ENCODE assay signal across 14 cellular contexts in the genomic region with DNA sequence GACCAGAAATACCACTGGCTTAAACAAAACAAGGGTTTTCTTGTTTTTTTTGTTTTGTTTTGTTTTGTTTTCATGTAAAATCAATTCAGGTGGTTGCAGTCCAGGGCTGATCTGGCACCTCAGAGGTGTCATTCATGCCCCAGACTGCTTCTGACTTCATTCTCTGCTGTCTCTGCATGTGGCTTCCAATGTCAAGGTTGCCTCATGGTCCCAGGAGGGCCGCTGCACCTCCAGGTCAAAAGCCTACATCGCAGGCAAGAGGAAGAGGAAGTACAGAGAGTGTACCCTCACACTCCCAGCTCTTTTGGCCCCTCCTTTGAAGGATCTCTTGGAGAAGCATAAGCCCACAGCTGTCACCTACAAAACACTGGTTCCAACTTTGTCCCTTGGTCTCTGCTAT. TPM values are rescaled to one million over a fixed set of nuclear protein-coding genes. Genes with fewer than 3 reads are reported as not detected.
DNase-seq lines count a peak whose midpoint lies in the region; ATAC-seq and TF ChIP-seq lines count a peak whose summit lies in the region.
"Had no signal": no experiment of that assay in that cellular context is flagged by ENCODE, and none has a peak within 500 bp of the region (broad histone marks: within the 10 kb centered on the region; RNA-seq: fewer than 3 reads in every experiment).

No MANE protein-coding gene starts in this region.

- H3K23ac ChIP-seq in H9 (ENCODE audit: insufficient read length, low read depth, low read length) = peak overlapping the region; percentile 85

- no peaks in the 10 kb centered on the region for H3K79me1 ChIP-seq in H9 (ENCODE audit: insufficient read depth, low read depth, low read length, poor library complexity, severe bottlenecking)

- no peak overlapping the region for H2BK5ac ChIP-seq in H9 (ENCODE audit: insufficient read length, low read length)

- intact Hi-C loops in CD4-positive, alpha-beta T cell (cut with DNase I, micrococcal nuclease) = loop anchor here (5.0 to 10.0 kb wide), 5 partner anchors 42 to 1533 kb away; a partner anchor contains a TSS
- intact Hi-C loops in Calu3 (cut with micrococcal nuclease; ENCODE audit: unreplicated experiment) = no loop called here

- TF ChIP-seq CTCF in CD4-positive, alpha-beta T cell (IDR thresholded peaks at IDR 0.05) = no peak
- no peak for TF ChIP-seq CTCF in H9 (conservative IDR thresholded peaks at IDR 0.05)
- TF ChIP-seq CTCF in SU-DHL-6 (IDR thresholded peaks at IDR 0.05; ENCODE audit: insufficient read depth, low read length, poor library complexity, severe bottlenecking) = no peak
- no peak for TF ChIP-seq CTCF in Calu3 (IDR thresholded peaks at IDR 0.05; ENCODE audit: unreplicated experiment)

- H3K9ac ChIP-seq in H9 (ENCODE audit: extremely low read depth, insufficient read length, low read length) = no peak overlapping the region
- H3K9ac ChIP-seq in SU-DHL-6 (ENCODE audit: low read length) = no peak overlapping the region

- peak overlapping the region; percentile 12 for H2BK20ac ChIP-seq in H9 (ENCODE audit: low read depth, low read length, poor library complexity, severe bottlenecking)

- H3T11ph ChIP-seq in H9 (ENCODE audit: low read length) = no peak overlapping the region

- H3K27ac ChIP-seq in CD4-positive, alpha-beta T cell (ENCODE audit: low read depth, low read length) = no peak overlapping the region
- H3K27ac ChIP-seq in H9 (ENCODE audit: insufficient read length, low read depth, low read length) (no peak overlapping the region), SU-DHL-6 (ENCODE audit: low read depth, low read length) (no peak overlapping the region)

- no peak overlapping the region for H2AK5ac ChIP-seq in H9 (ENCODE audit: insufficient read length, low read length)

- H2BK120ac ChIP-seq in H9 (ENCODE audit: low read depth, low read length, poor library complexity, severe bottlenecking) = no peak overlapping the region

- CTCF ChIA-PET in CD4-positive, alpha-beta T cell (lab: Charles Lee) = interaction anchor here (1.6 kb wide), 1 partner anchor 59 kb away, joined by 5 read pairs; no protein-coding TSS in a partner anchor
- CTCF ChIA-PET in Calu3 (lab: Charles Lee) = no interaction called here

- H3K4me2 ChIP-seq in H9 (ENCODE audit: insufficient read depth, insufficient read length, low read length) (no peak overlapping the region), SU-DHL-6 (ENCODE audit: low read depth, low read length, poor library complexity, severe bottlenecking) (no peak overlapping the region)

- H4K20me1 ChIP-seq in H9 (ENCODE audit: control insufficient read depth, insufficient read depth, insufficient read length) (no peaks in the 10 kb centered on the region), SU-DHL-6 (ENCODE audit: low read depth, low read length) (no peaks in the 10 kb centered on the region)

- H3K36me3 Mint-ChIP-seq in CD4-positive, alpha-beta T cell (ENCODE audit: low read depth) = peaks cover 35% of the 10 kb centered on the region
- H3K36me3 Mint-ChIP-seq in H9 (ENCODE audit: insufficient read depth in 1 of 3, low read depth in 3 of 3) (no peaks in the 10 kb centered on the region), immature natural killer cell (peaks cover 13 to 16% (median 13%) of the 10 kb centered on the region in 3 donors), Calu3 (ENCODE audit: insufficient read depth, unreplicated experiment) (peaks cover 9% of the 10 kb centered on the region)

- H3K4me1 Mint-ChIP-seq in CD4-positive, alpha-beta T cell (ENCODE audit: low read depth) = peaks cover 41% of the 10 kb centered on the region
- peaks cover 18 to 25% of the 10 kb centered on the region in 2 experiments for H3K4me1 Mint-ChIP-seq in H9
- H3K4me1 Mint-ChIP-seq in immature natural killer cell = peaks cover 47 to 56% of the 10 kb centered on the region in 2 donors
- peaks cover 4% of the 10 kb centered on the region for H3K4me1 Mint-ChIP-seq in Calu3 (ENCODE audit: low read depth, unreplicated experiment)

- no peak overlapping the region for H3K56ac ChIP-seq in H9 (ENCODE audit: insufficient read length, low read depth, low read length)

- H3K23me2 ChIP-seq in H9 (ENCODE audit: insufficient read length, low read depth, low read length, poor library complexity, severe bottlenecking) = peaks cover 3% of the 10 kb centered on the region

- no peaks in the 10 kb centered on the region for H3K27me3 Mint-ChIP-seq in CD4-positive, alpha-beta T cell
- H3K27me3 Mint-ChIP-seq in H9 (ENCODE audit: low read depth) (no peaks in the 10 kb centered on the region), immature natural killer cell (ENCODE audit: low read depth in 3 of 3) (peaks cover 3 to 9% (median 3%) of the 10 kb centered on the region in 3 donors), Calu3 (ENCODE audit: unreplicated experiment) (no peaks in the 10 kb centered on the region)

- H3K4me1 ChIP-seq in H9 (ENCODE audit: insufficient read depth, low read length) = no peaks in the 10 kb centered on the region

- ATAC-seq in CD4-positive, alpha-beta T cell (ENCODE audit: poor library complexity) = no peak
- ATAC-seq: Right ventricle myocardium inferior had no signal

- H3K9me3 ChIP-seq in CD4-positive, alpha-beta T cell (ENCODE audit: control insufficient read depth, low read length) = no peaks in the 10 kb centered on the region
- H3K9me3 ChIP-seq in H9 (ENCODE audit: control insufficient read depth, low read depth, low read length) (no peaks in the 10 kb centered on the region), SU-DHL-6 (ENCODE audit: insufficient read depth, low read length) (no peaks in the 10 kb centered on the region)
- H3K9me3 ChIP-seq: MG63, stomach had no signal

- H3F3A ChIP-seq in SU-DHL-6 (ENCODE audit: insufficient read depth) = no peaks in the 10 kb centered on the region

- no peaks in the 10 kb centered on the region for H3K36me3 ChIP-seq in SU-DHL-6 (ENCODE audit: low read length)
- H3K36me3 ChIP-seq: MG63 had no signal

- no peak overlapping the region for H2BK15ac ChIP-seq in H9 (ENCODE audit: low read depth, low read length)

- POLR2A ChIA-PET in CD4-positive, alpha-beta T cell (lab: Charles Lee) = interaction anchor here (1.2 to 1.8 kb wide), 3 partner anchors 73 to 120 kb away, joined by 4 to 6 read pairs (median 6); no protein-coding TSS in a partner anchor

- no peak overlapping the region for H4K8ac ChIP-seq in H9 (replicated peaks; ENCODE audit: insufficient read length, low read depth, low read length)

- no CpG with 5 or more reads among the region's 2 CpGs for WGBS in H9 (ENCODE audit: extremely low coverage, insufficient read length, low lambda C conversion rate)

- no peaks in the 10 kb centered on the region for H3K9me2 ChIP-seq in SU-DHL-6 (replicated peaks; ENCODE audit: insufficient read depth, low read length)

- H3K4ac ChIP-seq in H9 (ENCODE audit: low read depth, low read length) = no peak overlapping the region

- no peaks in the 10 kb centered on the region for H3K27me3 ChIP-seq in CD4-positive, alpha-beta T cell (ENCODE audit: control insufficient read depth, insufficient read depth, low read length)
- H3K27me3 ChIP-seq in H9 (ENCODE audit: insufficient read depth, low read length) (no peaks in the 10 kb centered on the region; the same call in 1 of the 2 replicates), SU-DHL-6 (ENCODE audit: low read length) (no peaks in the 10 kb centered on the region)
- H3K27me3 ChIP-seq: MG63, stomach had no signal

- H3K4me3 Mint-ChIP-seq in CD4-positive, alpha-beta T cell = peak overlapping the region; percentile 97
- H3K4me3 Mint-ChIP-seq in H9 (no peak overlapping the region), immature natural killer cell (peak overlapping the region; percentile 39 to 100 (median 98)), Calu3 (ENCODE audit: low read depth, unreplicated experiment) (no peak overlapping the region)

- no peak overlapping the region for H3K14ac ChIP-seq in H9 (ENCODE audit: insufficient read depth, low read length)

- no peaks in the 10 kb centered on the region for H3K9me3 Mint-ChIP-seq in CD4-positive, alpha-beta T cell
- H3K9me3 Mint-ChIP-seq in H9 (no peaks in the 10 kb centered on the region; a peak in 1 of 5 replicates), immature natural killer cell (no peaks in the 10 kb centered on the region), Calu3 (ENCODE audit: low read depth, unreplicated experiment) (no peaks in the 10 kb centered on the region)

- peak overlapping the region; percentile 98 for H3K27ac Mint-ChIP-seq in CD4-positive, alpha-beta T cell
- no peak overlapping the region for H3K27ac Mint-ChIP-seq in H9
- H3K27ac Mint-ChIP-seq in immature natural killer cell = peak overlapping the region; percentile 100
- no peak overlapping the region for H3K27ac Mint-ChIP-seq in Calu3 (ENCODE audit: unreplicated experiment)

- H2AFZ ChIP-seq in H9 (ENCODE audit: low read length) = no peak overlapping the region
- H2AFZ ChIP-seq in SU-DHL-6 (ENCODE audit: low read depth, low read length, severe bottlenecking) = peak overlapping the region; percentile 96

- no peak overlapping the region for H3K4me3 ChIP-seq in SU-DHL-6 (ENCODE audit: insufficient read depth, low read length, poor library complexity, severe bottlenecking)
- H3K4me3 ChIP-seq: MG63 had no signal

- H2BK12ac ChIP-seq in H9 (ENCODE audit: insufficient read length, low read depth, low read length) = no peak overlapping the region

- H3K18ac ChIP-seq in H9 (ENCODE audit: insufficient read length, low read depth, low read length) = no peak overlapping the region

- BruUV-seq in Calu3 (replicated peaks; lab: Mats Ljungman, UMichigan) = no TSS peak

- H3K79me2 ChIP-seq in H9 (ENCODE audit: insufficient read depth, low read length) (no peaks in the 10 kb centered on the region), SU-DHL-6 (ENCODE audit: insufficient read depth, low read length) (no peaks in the 10 kb centered on the region)

- no peak overlapping the region for H4K91ac ChIP-seq in H9 (ENCODE audit: insufficient read length, low read depth, low read length)

- H4K5ac ChIP-seq in H9 (ENCODE audit: insufficient read length, low read depth, low read length) = no peak overlapping the region

- DNase-seq in CD4-positive, alpha-beta T cell = no peak
- no peak for DNase-seq in H9
- peak in 2 of 3 donors; percentile 9 to 15 for DNase-seq in immature natural killer cell
- DNase-seq in LoVo (ENCODE audit: low spot score) = no peak
- DNase-seq in iPS-NIHi11 (ENCODE audit: low spot score) = no peak
- DNase-seq in Calu3 = no peak
- DNase-seq: glutamatergic neuron; left ventricle myocardium superior; MG63; occipital lobe; stimulated activated CD4-positive, alpha-beta T cell treated with anti-CD3 and anti-CD28 coated beads, Interleukin-1b, Interleukin-23, amount 100 ng/mL, for 48 hours; stomach had no signal

RNA-seq across cellular contexts. Expression of a gene that starts 1.4 kb away (rescaled TPM):
- 100 to 1,000 TPM; 109 TPM for total RNA-seq in CD4-positive, alpha-beta T cell
- 2.5 and 3.1 TPM in 2 replicates for total RNA-seq in H9 (2021)
- polyA plus RNA-seq in immature natural killer cell = 100 to 1,000 TPM in 1 of 3 donors, 10 to 100 TPM in 2; 57.3 to 117 (median 98.5) TPM
- total RNA-seq in Calu3 (2022) = 29.0 and 40.5 TPM in 2 replicates

RNA-seq across cellular contexts. Expression of a gene that starts 17.7 kb away (rescaled TPM):
- total RNA-seq in CD4-positive, alpha-beta T cell = 10 to 100 TPM in 1 of 2 experiments, 1 to 10 TPM in 1; 9.7 to 10.7 TPM
- total RNA-seq in H9 (2021) (14.4 and 17.4 TPM in 2 replicates), Calu3 (2022) (16.9 and 17.6 TPM in 2 replicates)
- 10 to 100 TPM in 1 of 3 donors, 1 to 10 TPM in 2; 6.6 to 13.5 (median 7.5) TPM for polyA plus RNA-seq in immature natural killer cell

RNA-seq across cellular contexts. Expression of a gene that starts 35.6 kb away (rescaled TPM):
- 10 to 100 TPM; 40.6 to 45.5 TPM for total RNA-seq in CD4-positive, alpha-beta T cell
- total RNA-seq in H9 (2021) (3.3 and 4.0 TPM in 2 replicates), Calu3 (2022) (28.2 and 36.3 TPM in 2 replicates)
- polyA plus RNA-seq in immature natural killer cell = 100 to 1,000 TPM; 122 to 227 (median 158) TPM

RNA-seq across cellular contexts. Expression of a gene that starts 39.7 kb away (rescaled TPM):
- total RNA-seq in CD4-positive, alpha-beta T cell = 10 to 100 TPM; 21.4 to 26.5 TPM
- total RNA-seq in H9 (2021) (1.9 and 2.0 TPM in 2 replicates), Calu3 (2022) (15.5 and 20.6 TPM in 2 replicates)
- polyA plus RNA-seq in immature natural killer cell = 100 to 1,000 TPM in 2 of 3 donors, 10 to 100 TPM in 1; 49.5 to 113 (median 100) TPM

RNA-seq across cellular contexts. Expression of a gene that starts 57.1 kb away (rescaled TPM):
- 10 to 100 TPM; 16.2 to 17.5 TPM for total RNA-seq in CD4-positive, alpha-beta T cell
- total RNA-seq in H9 (2021) (17.6 and 18.4 TPM in 2 replicates), Calu3 (2022) (29.4 and 32.5 TPM in 2 replicates)
- polyA plus RNA-seq in immature natural killer cell = 10 to 100 TPM in 2 of 3 donors, 1 to 10 TPM in 1; 7.2 to 23.4 (median 16.7) TPM

Comparison
In these comparisons a context has a peak if more than half of its experiments do, and no peak if none do; other contexts are left out.
1. DNase-seq: peak in immature natural killer cell (2 of 3); none in CD4-positive, alpha-beta T cell (0 of 10), H9 (single experiment), LoVo (single experiment), iPS-NIHi11 (single experiment) and Calu3 (single experiment).
2. H3K27ac Mint-ChIP-seq: peak in CD4-positive, alpha-beta T cell (single experiment) and immature natural killer cell (6 of 6); none in H9 (0 of 3) and Calu3 (single experiment).
3. H3K4me3 Mint-ChIP-seq: peak in CD4-positive, alpha-beta T cell (single experiment) and immature natural killer cell (5 of 5); none in H9 (0 of 2) and Calu3 (single experiment).